13 cellular contexts compared by ENCODE assay signal in the genomic region with DNA sequence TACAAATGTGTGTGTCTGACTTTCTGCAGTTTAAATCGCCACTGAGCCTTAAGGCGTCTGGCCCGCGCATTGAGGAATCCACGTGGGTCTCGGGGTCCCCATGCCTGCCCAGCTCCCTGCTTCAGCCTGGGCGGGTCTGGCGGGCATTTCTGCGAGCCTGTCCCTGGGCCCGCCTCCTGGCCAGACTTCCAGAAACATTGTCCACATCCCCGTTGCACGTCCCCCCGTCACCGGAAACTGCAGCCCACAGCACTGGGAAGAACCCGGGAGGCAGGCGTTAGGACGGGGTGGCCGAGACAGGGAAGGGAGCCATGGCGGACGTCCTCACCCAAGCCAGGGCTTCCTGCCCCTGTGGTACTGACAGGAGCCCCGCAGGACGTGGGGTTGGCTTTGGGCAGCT.
DNase-seq lines count a peak whose midpoint lies in the region; ATAC-seq and TF ChIP-seq lines count a peak whose summit lies in the region.
"Had no signal": no experiment of that assay in that cellular context is flagged by ENCODE, and none has a peak within 500 bp of the region (broad histone marks: within the 10 kb centered on the region; RNA-seq: fewer than 3 reads in every experiment).

No MANE protein-coding gene starts in this region.

- H3K36me3 ChIP-seq in fibroblast of lung (ENCODE audit: control insufficient read depth, insufficient read depth, low read length), result no peaks in the 10 kb centered on the region

- H3K4me3 ChIP-seq in right cardiac atrium (ENCODE audit: low read length) (no peak overlapping the region), fibroblast of lung (replicated peaks in 1 of 4; ENCODE audit: control extremely low read depth in 1 of 4, insufficient read depth in 1 of 4, low read depth in 3 of 4, low read length in 4 of 4) (no peak overlapping the region)

- H3K9me3 ChIP-seq in right cardiac atrium (ENCODE audit: control insufficient read depth, low read length) (no peaks in the 10 kb centered on the region), fibroblast of lung (ENCODE audit: control insufficient read depth, insufficient read depth, low read depth, low read length) (no peaks in the 10 kb centered on the region)

- no peaks in the 10 kb centered on the region for H3K79me2 ChIP-seq in fibroblast of lung (ENCODE audit: control insufficient read depth, insufficient read depth, low read length)

- no peak overlapping the region for H3K9ac ChIP-seq in fibroblast of lung (ENCODE audit: insufficient read depth, low read length)

- ATAC-seq in left cardiac atrium, result no peak
- ATAC-seq in right cardiac atrium, result no peak
- ATAC-seq in GM21528 (IDR thresholded peaks at IDR 0.05; ENCODE audit: low FRiP score, unreplicated experiment), result no peak
- ATAC-seq: PC-3 had no signal

- intact Hi-C loops in left cardiac atrium (cut with DNase I) (no loop called here), right cardiac atrium (cut with DNase I) (no loop called here), posterior vena cava (cut with DNase I) (no loop called here)

- no peak for TF ChIP-seq CTCF in fibroblast of lung (conservative IDR thresholded peaks at IDR 0.05 in 1 of 2, IDR thresholded peaks at IDR 0.05 in 1 of 2; ENCODE audit: low read depth in 1 of 2, low read length in 2 of 2)

- peak; percentile 12 for DNase-seq in left cardiac atrium
- no peak for DNase-seq in right cardiac atrium
- no peak for DNase-seq in fibroblast of lung (ENCODE audit: low read depth in 2 of 2)
- DNase-seq in posterior vena cava (ENCODE audit: low spot score), result peak; percentile 77
- no peak for DNase-seq in RKO (ENCODE audit: low spot score)
- no peak for DNase-seq in DMS79 treated with DMSO at 0.1 percent for 48 hours (lab: John Stamatoyannopoulos, UW)
- DNase-seq: DMS53, NCI-H1048, NCI-H1436, NCI-H1930, NCI-H226, PC-3 had no signal

- no peak overlapping the region for H3K4me2 ChIP-seq in fibroblast of lung (ENCODE audit: extremely low read depth, insufficient read depth, low read length)

- 83% methylated on average over 22 of the region's 22 CpGs for WGBS in right cardiac atrium

- no peaks in the 10 kb centered on the region for H4K20me1 ChIP-seq in fibroblast of lung (ENCODE audit: control insufficient read depth, extremely low read depth, insufficient read depth, low read length)

- peak overlapping the region; percentile 14 for H2AFZ ChIP-seq in fibroblast of lung (ENCODE audit: low read length)

- H3K27ac ChIP-seq in right cardiac atrium (ENCODE audit: low read length) (no peak overlapping the region), fibroblast of lung (ENCODE audit: insufficient read depth, low read length) (no peak overlapping the region)

- H3K27me3 ChIP-seq in right cardiac atrium (ENCODE audit: control insufficient read depth, insufficient read depth) (no peaks in the 10 kb centered on the region), fibroblast of lung (ENCODE audit: control insufficient read depth, insufficient read depth, low read length) (no peaks in the 10 kb centered on the region)

- H3K4me1 ChIP-seq in right cardiac atrium (ENCODE audit: control insufficient read depth, insufficient read depth, low read length), result no peaks in the 10 kb centered on the region
- H3K4me1 ChIP-seq in fibroblast of lung (ENCODE audit: control insufficient read depth, extremely low read depth, insufficient read depth, low read length), result peaks cover 3% of the 10 kb centered on the region

Comparison
In these comparisons a context has a peak if more than half of its experiments do, and no peak if none do; other contexts are left out.
1. DNase-seq: peak in left cardiac atrium (single experiment) and posterior vena cava (single experiment); none in right cardiac atrium (0 of 3), fibroblast of lung (0 of 2), RKO (single experiment) and DMS79 treated with DMSO at 0.1 percent for 48 hours (single experiment).